1 cellular context compared by ENCODE assay signal in the genomic region with DNA sequence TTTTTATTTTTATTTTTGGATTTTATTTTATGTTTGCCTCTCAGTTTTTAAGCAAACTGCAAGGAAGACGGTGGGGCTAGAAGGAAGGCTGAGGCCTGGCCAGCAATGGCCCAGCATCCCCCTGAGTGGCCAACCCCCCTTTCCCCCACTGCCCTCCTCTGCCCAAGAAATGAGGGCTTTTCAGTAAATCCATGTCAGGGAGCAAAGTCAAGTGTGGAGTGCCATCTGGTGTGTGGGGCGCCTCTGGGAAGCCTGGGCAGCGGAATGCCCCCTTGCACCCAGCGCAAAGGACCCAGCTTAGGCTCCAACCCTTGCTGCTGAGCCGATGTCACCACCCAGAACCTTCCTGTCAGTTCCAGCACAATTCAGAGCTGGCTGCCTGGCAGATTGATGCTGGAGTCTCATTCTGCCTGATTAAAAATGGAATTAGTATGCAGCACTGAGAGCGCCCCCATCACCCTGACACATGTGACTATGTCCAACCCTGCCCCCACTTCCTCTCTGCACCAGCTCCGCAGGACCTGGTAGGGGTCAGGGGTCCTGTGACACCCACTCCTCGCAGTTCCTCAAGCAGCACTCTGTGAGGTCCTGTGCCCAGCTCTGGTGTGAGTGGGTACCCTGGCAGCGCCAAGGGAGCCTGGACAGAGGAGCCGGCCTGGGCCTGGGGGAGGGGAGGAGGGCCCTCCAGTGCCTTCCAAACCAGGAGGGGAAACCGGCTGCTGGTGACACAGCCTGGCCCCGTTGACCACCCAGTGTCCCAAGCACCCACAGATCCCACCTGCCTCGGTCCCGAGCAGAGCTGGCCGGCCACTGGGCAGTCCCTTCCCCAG.
TF ChIP-seq lines count a peak whose summit lies in the region.

No MANE protein-coding gene starts in this region.

TF ChIP-seq in SK-N-SH, 30 proteins besides CTCF, POLR2A, EP300 and RAD21 (continued from another document):
- TF ChIP-seq PBX3 (IDR thresholded peaks at IDR 0.05) (no peak), POLR2AphosphoS5 (IDR thresholded peaks at IDR 0.05; ENCODE audit: low read depth, low read length) (no peak), YY1 (IDR thresholded peaks at IDR 0.05; ENCODE audit: low read depth) (no peak), GABPA (IDR thresholded peaks at IDR 0.05; ENCODE audit: low read depth) (no peak), EZH2phosphoT487 (IDR thresholded peaks at IDR 0.05; ENCODE audit: borderline replicate concordance, low read depth) (no peak), TEAD4 (IDR thresholded peaks at IDR 0.05; ENCODE audit: borderline replicate concordance, insufficient read depth) (no peak), RFX5 (IDR thresholded peaks at IDR 0.05; ENCODE audit: low read length) (no peak), SIN3A (IDR thresholded peaks at IDR 0.05; ENCODE audit: borderline replicate concordance, low read depth, low read length) (no peak)
TF ChIP-seq in SK-N-SH: peak in this region for 0.
